Comparison of ENCODE assay signal across 10 cellular contexts in the genomic region with DNA sequence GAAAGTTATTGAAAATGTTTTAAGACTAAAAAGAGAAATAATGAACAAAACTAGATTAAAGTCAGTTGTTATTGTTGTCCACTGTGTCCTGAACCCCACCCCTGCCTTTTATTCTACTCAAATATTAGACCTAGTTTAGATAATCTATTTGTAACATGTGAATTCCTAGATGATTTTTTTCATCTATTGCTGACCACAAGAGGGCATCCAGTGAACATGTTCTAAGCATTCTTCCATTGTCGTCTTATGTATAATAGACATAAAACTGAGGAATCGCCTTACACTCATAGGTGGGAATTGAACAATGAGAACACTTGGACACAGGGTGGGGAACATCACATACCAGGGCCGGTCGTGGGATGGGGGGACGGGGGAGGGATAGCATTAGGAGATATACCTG. TPM values are rescaled to one million over a fixed set of nuclear protein-coding genes. Genes with fewer than 3 reads are reported as not detected.
DNase-seq lines count a peak whose midpoint lies in the region; ATAC-seq, FAIRE-seq and TF ChIP-seq lines count a peak whose summit lies in the region.
"Had no signal": no experiment of that assay in that cellular context is flagged by ENCODE, and none has a peak within 500 bp of the region (broad histone marks: within the 10 kb centered on the region; RNA-seq: fewer than 3 reads in every experiment).

No MANE protein-coding gene starts in this region.

- no peaks in the 10 kb centered on the region for H3K27me3 Mint-ChIP-seq in effector memory CD8-positive, alpha-beta T cell

- no peaks in the 10 kb centered on the region for H3K9me3 Mint-ChIP-seq in effector memory CD8-positive, alpha-beta T cell

- H3K27ac Mint-ChIP-seq in effector memory CD8-positive, alpha-beta T cell = no peak overlapping the region

- dilution Hi-C loops in IMR-90 (cut with HindIII; ENCODE audit: low sequenced_read_pairs, unreplicated experiment) = no loop called here

- no peak overlapping the region for H3K23ac ChIP-seq in IMR-90 (ENCODE audit: low read depth, low read length)

- WGBS in IMR-90 (ENCODE audit: extremely low coverage in 2 of 2, insufficient read length in 1 of 2), 2 experiments = no CpG with 5 or more reads among the region's 5 CpGs
- WGBS in HepG2 (ENCODE audit: low lambda C conversion rate) = 93% methylated on average over 5 of the region's 5 CpGs
- WGBS in upper lobe of left lung, 2 donors = 70 to 80% methylated on average over 5 of the region's 5 CpGs

- H2AFZ ChIP-seq in IMR-90 (replicated peaks; ENCODE audit: low read length, poor library complexity) = no peak overlapping the region
- H2AFZ ChIP-seq in HepG2 (ENCODE audit: low read length) = no peak overlapping the region

- H3K36me3 Mint-ChIP-seq in effector memory CD8-positive, alpha-beta T cell (ENCODE audit: insufficient read depth) = peaks cover 6% of the 10 kb centered on the region

- H3K9me1 ChIP-seq in IMR-90 (ENCODE audit: insufficient read depth, low read length) = no peaks in the 10 kb centered on the region

- no peaks in the 10 kb centered on the region; a peak in 1 of 4 replicates for H3K79me1 ChIP-seq in IMR-90 (ENCODE audit: low read depth in 1 of 2, low read length in 2 of 2)

- peaks cover 0 to 2% of the 10 kb centered on the region in 2 donors for H3K4me1 Mint-ChIP-seq in effector memory CD8-positive, alpha-beta T cell (ENCODE audit: low read depth in 2 of 2)

- BruUV-seq in IMR-90 (replicated peaks; lab: Mats Ljungman, UMichigan) (no TSS peak), HepG2 (replicated peaks; lab: Mats Ljungman, UMichigan) (no TSS peak)

- no peak overlapping the region for H2AK5ac ChIP-seq in IMR-90 (ENCODE audit: low read depth, low read length)

- H3K4me2 ChIP-seq in IMR-90 (ENCODE audit: low read depth, low read length) = no peak overlapping the region
- H3K4me2 ChIP-seq in HepG2 (ENCODE audit: low read depth, low read length) = no peak overlapping the region

- H2BK15ac ChIP-seq in IMR-90 (ENCODE audit: low read depth, low read length) = no peak overlapping the region

- H3K4me3 Mint-ChIP-seq in effector memory CD8-positive, alpha-beta T cell = no peak overlapping the region

- no peak overlapping the region for H3K4ac ChIP-seq in IMR-90 (ENCODE audit: low read depth, low read length)

- in situ Hi-C loops in IMR-90 (cut with MboI; ENCODE audit: low sequenced_read_pairs) (no loop called here), HepG2 (cut with HindIII; ENCODE audit: extremely low pct_ligation_motif_present, low pct_unique_long_range_greater_than_20kb) (no loop called here)

- FAIRE-seq in HepG2 (lab: Jason Lieb, UNC) = peak; percentile 44

- ATAC-seq in IMR-90 (ENCODE audit: low read depth) (peak; percentile 71), HepG2 (no peak), upper lobe of left lung (ENCODE audit: low FRiP score in 2 of 2) (no peak), HG03432 (IDR thresholded peaks at IDR 0.05; ENCODE audit: unreplicated experiment) (no peak)
- ATAC-seq in effector memory CD8-positive, alpha-beta T cell (replicated peaks) = no peak
- ATAC-seq: left lung had no signal

- TF ChIP-seq POLR2A in IMR-90 (IDR thresholded peaks at IDR 0.05; ENCODE audit: low read depth, low read length) = no peak
- TF ChIP-seq POLR2A in HepG2 (IDR thresholded peaks at IDR 0.05; ENCODE audit: insufficient read depth in 1 of 2, low read depth in 2 of 2, low read length in 2 of 2) = no peak
- TF ChIP-seq POLR2A in upper lobe of left lung (IDR thresholded peaks at IDR 0.05) = no peak

- TF ChIP-seq RAD21 in IMR-90 (IDR thresholded peaks at IDR 0.05; ENCODE audit: low read length) (peak; percentile 48), HepG2 (CRISPR knock-in tag; IDR thresholded peaks at IDR 0.05) (no peak)

- no peak overlapping the region for H2BK120ac ChIP-seq in IMR-90 (ENCODE audit: low read depth, low read length)

- no peak overlapping the region for H2AK9ac ChIP-seq in IMR-90 (replicated peaks; ENCODE audit: low read depth, low read length, poor library complexity)

- no peak for TF ChIP-seq EP300 in HepG2 (IDR thresholded peaks at IDR 0.05; ENCODE audit: low read depth in 2 of 2, low read length in 2 of 2)
- TF ChIP-seq EP300 in HepG2 (CRISPR knock-in tag; IDR thresholded peaks at IDR 0.05; ENCODE audit: borderline replicate concordance) = no peak
- TF ChIP-seq EP300 in upper lobe of left lung (IDR thresholded peaks at IDR 0.05) = no peak

- TF ChIP-seq CTCF in IMR-90 (conservative IDR thresholded peaks at IDR 0.05; ENCODE audit: low read depth, low read length) (peak; percentile 50), HepG2 (CRISPR knock-in tag; IDR thresholded peaks at IDR 0.05) (peak; percentile 39; the same call in 1 of the 2 replicates), upper lobe of left lung (IDR thresholded peaks at IDR 0.05) (no peak), GM10266 (IDR thresholded peaks at IDR 0.05; ENCODE audit: control insufficient read depth, insufficient read depth, low read depth, missing control alignments) (no peak)

- H2BK5ac ChIP-seq in IMR-90 (ENCODE audit: low read depth, low read length, poor library complexity, severe bottlenecking) = no peak overlapping the region

- H4K8ac ChIP-seq in IMR-90 (ENCODE audit: low read depth in 2 of 2, low read length in 2 of 2) = no peak overlapping the region

- POLR2A ChIA-PET in IMR-90 (lab: Charles Lee; ENCODE audit: unreplicated experiment) (no interaction called here), HepG2 (lab: Yijun Ruan, JAX) (no interaction called here)

- H3K36me3 ChIP-seq in IMR-90 (ENCODE audit: control insufficient read depth, insufficient read depth, low read length) (peaks cover 4% of the 10 kb centered on the region; the same call in 1 of the 2 replicates), HepG2 (replicated peaks in 1 of 2; ENCODE audit: control insufficient read depth in 1 of 2, insufficient read depth in 2 of 2, low read length in 2 of 2) (peaks cover 1 to 3% of the 10 kb centered on the region in 2 experiments; a peak in 1 of 5 replicates), upper lobe of left lung (peaks cover 0 to 6% (median 0%) of the 10 kb centered on the region in 4 donors)

- H2BK20ac ChIP-seq in IMR-90 (ENCODE audit: low read depth, low read length) = no peak overlapping the region

- H3K27me3 ChIP-seq in IMR-90 (ENCODE audit: control insufficient read depth, insufficient read depth, low read length) (no peaks in the 10 kb centered on the region), HepG2 (ENCODE audit: control insufficient read depth in 1 of 2, insufficient read depth in 2 of 2, low read length in 2 of 2) (no peaks in the 10 kb centered on the region), upper lobe of left lung (no peaks in the 10 kb centered on the region)
- H3K27me3 ChIP-seq: left lung had no signal

- no peak overlapping the region for H4K91ac ChIP-seq in IMR-90 (ENCODE audit: insufficient read depth, low read depth, low read length)

- H3K27ac ChIP-seq in IMR-90 (ENCODE audit: insufficient read depth, low read length) (no peak overlapping the region), HepG2 (ENCODE audit: extremely low read length, insufficient read depth, low read length) (no peak overlapping the region), upper lobe of left lung (no peak overlapping the region)
- H3K27ac ChIP-seq: left lung had no signal

- no peak overlapping the region for H4K5ac ChIP-seq in IMR-90 (ENCODE audit: low read depth, low read length)

- intact Hi-C loops in IMR-90 (cut with micrococcal nuclease) = loop anchor here (2.0 kb wide), 1 partner anchor 359 kb away; no protein-coding TSS in a partner anchor
- intact Hi-C loops in HepG2 (cut with micrococcal nuclease; ENCODE audit: unreplicated experiment) = loop anchor here (10.0 kb wide), 1 partner anchor 341 kb away; no protein-coding TSS in a partner anchor

- H3K4me3 ChIP-seq in IMR-90 (ENCODE audit: insufficient read depth, low read depth, low read length) = no peak overlapping the region
- H3K4me3 ChIP-seq in HepG2 (replicated peaks in 1 of 3; ENCODE audit: insufficient read depth in 1 of 3, low read depth in 2 of 3, low read length in 3 of 3) = no peak overlapping the region
- no peak overlapping the region for H3K4me3 ChIP-seq in upper lobe of left lung
- H3K4me3 ChIP-seq: left lung had no signal

- H3K9me3 ChIP-seq in IMR-90 (ENCODE audit: control insufficient read depth, insufficient read depth, low read length) = no peaks in the 10 kb centered on the region
- no peaks in the 10 kb centered on the region for H3K9me3 ChIP-seq in HepG2 (ENCODE audit: low read length)
- H3K9me3 ChIP-seq in upper lobe of left lung = no peaks in the 10 kb centered on the region
- H3K9me3 ChIP-seq: left lung had no signal

- H3K79me2 ChIP-seq in HepG2 (ENCODE audit: insufficient read depth, low read length) = no peaks in the 10 kb centered on the region

- H4K20me1 ChIP-seq in IMR-90 (ENCODE audit: insufficient read depth, low read length) (no peaks in the 10 kb centered on the region), HepG2 (ENCODE audit: insufficient read depth, low read length) (no peaks in the 10 kb centered on the region)

- no peak overlapping the region for H3K14ac ChIP-seq in IMR-90 (replicated peaks; ENCODE audit: low read depth, low read length)

- H3K18ac ChIP-seq in IMR-90 (ENCODE audit: low read depth, low read length) = no peak overlapping the region

- no peaks in the 10 kb centered on the region for H3K4me1 ChIP-seq in IMR-90 (ENCODE audit: control insufficient read depth, insufficient read depth, low read length)
- no peaks in the 10 kb centered on the region for H3K4me1 ChIP-seq in HepG2 (ENCODE audit: insufficient read depth, low read length)
- H3K4me1 ChIP-seq in upper lobe of left lung = no peaks in the 10 kb centered on the region
- H3K4me1 ChIP-seq: left lung had no signal

- H3K9ac ChIP-seq in IMR-90 (ENCODE audit: low read depth, low read length) (no peak overlapping the region), HepG2 (ENCODE audit: insufficient read depth, low read depth, low read length) (no peak overlapping the region)

- CTCF ChIA-PET in IMR-90 (lab: Yijun Ruan, JAX) = interaction anchor here (0.6 kb wide), 1 partner anchor 8 kb away, joined by 5 read pairs; no protein-coding TSS in a partner anchor
- CTCF ChIA-PET in HepG2 (lab: Yijun Ruan, JAX; ENCODE audit: low intra/inter-chr PET ratio, low total read pairs) = no interaction called here

- H3K56ac ChIP-seq in IMR-90 (ENCODE audit: extremely low read depth, insufficient read depth, low read length) = no peak overlapping the region

- DNase-seq in COLO829 (ENCODE audit: low spot score) (peak; percentile 23), IMR-90 (peak; percentile 47), amniotic epithelial cell (ENCODE audit: low read depth) (peak; percentile 29), HepG2 (ENCODE audit: low spot score) (peak; percentile 3), upper lobe of left lung (no peak), GM10266 (ENCODE audit: extremely low spot score) (no peak)
- DNase-seq in effector memory CD8-positive, alpha-beta T cell = no peak
- DNase-seq: activated naive CD4-positive, alpha-beta T cell treated with anti-CD3 and anti-CD28 coated beads, Interleukin-2, amount 50 U/mL, for 16 hours; left lung had no signal

RNA-seq across cellular contexts. Expression of a gene that starts 36.4 kb away (rescaled TPM):
- total RNA-seq in IMR-90 (2012; rRNA removed) = 7.0 and 15.6 TPM in 2 replicates
- 26.9 and 30.3 TPM in 2 replicates for polyA plus RNA-seq in IMR-90 (2012; rRNA removed)
- 6.1 and 8.6 TPM in 2 replicates for polyA plus RNA-seq in IMR-90 (2012; cell fraction: cytosol; rRNA removed)
- polyA plus RNA-seq in IMR-90 (2012; cell fraction: nucleus; rRNA removed; ENCODE audit: low replicate concordance) = 2.9 and 7.4 TPM in 2 replicates
- total RNA-seq in HepG2 (2016; rRNA removed; fragmentation: Illumina TruSeq; extraction: Trizol) = 4.6 and 13.3 TPM in 2 replicates
- 13.4 and 14.5 TPM in 2 replicates for total RNA-seq in HepG2 (2016; cell fraction: cytosol; rRNA removed; fragmentation: Illumina TruSeq; extraction: Trizol; ENCODE audit: low read depth)
- total RNA-seq in HepG2 (2016; cell fraction: insoluble cytoplasmic fraction; rRNA removed; fragmentation: Illumina TruSeq; extraction: Trizol) = 5.2 and 15.1 TPM in 2 replicates
- total RNA-seq in HepG2 (2016; cell fraction: membrane; rRNA removed; fragmentation: Illumina TruSeq; extraction: Trizol) = 6.1 TPM in 2 replicates
- 7.8 TPM in 2 replicates for total RNA-seq in HepG2 (2016; cell fraction: nucleus; rRNA removed; fragmentation: Illumina TruSeq; extraction: Trizol)
- polyA plus RNA-seq in HepG2 (2011; rRNA removed) = 21.3 and 25.2 TPM in 2 replicates
- 10.8 and 17.9 TPM in 2 replicates for polyA plus RNA-seq in HepG2 (2011; cell fraction: cytosol; rRNA removed)
- polyA plus RNA-seq in HepG2 (2011; cell fraction: nucleus; rRNA removed) = 5.2 and 8.4 TPM in 2 replicates
- 67.8 and 88.5 TPM in 2 replicates for polyA plus RNA-seq in HepG2 (2012)
- polyA plus RNA-seq in HepG2 (2016; cell fraction: cytosol; fragmentation: Illumina TruSeq; extraction: Trizol; ENCODE audit: low read depth) = 5.5 and 6.8 TPM in 2 replicates
- 52.6 and 54.1 TPM in 2 replicates for polyA plus RNA-seq in HepG2 (2016; cell fraction: insoluble cytoplasmic fraction; fragmentation: Illumina TruSeq; extraction: Trizol; ENCODE audit: low read depth)
- 14.1 and 14.5 TPM in 2 replicates for polyA plus RNA-seq in HepG2 (2016; cell fraction: membrane; fragmentation: Illumina TruSeq; extraction: Trizol; ENCODE audit: low read depth)
- polyA plus RNA-seq in HepG2 (2016; cell fraction: nucleus; fragmentation: Illumina TruSeq; extraction: Trizol; ENCODE audit: insufficient read depth, low read depth) = 23.0 and 24.4 TPM in 2 replicates
- 4.3 and 14.3 TPM in 2 replicates for polyA minus RNA-seq in HepG2 (2011; rRNA and poly(A)+ RNA removed; ENCODE audit: low replicate concordance)
- 13.1 and 21.0 TPM in 2 replicates for polyA minus RNA-seq in HepG2 (2011; cell fraction: cytosol; rRNA and poly(A)+ RNA removed)
- polyA minus RNA-seq in HepG2 (2011; cell fraction: nucleus; rRNA and poly(A)+ RNA removed) = 13.9 and 15.9 TPM in 2 replicates
- 10 to 100 TPM in 4 of 6 donors, 1 to 10 TPM in 2; 4.4 to 17.2 (median 14.5) TPM for total RNA-seq in upper lobe of left lung

RNA-seq across cellular contexts. Expression of a gene that starts 50.5 kb away (rescaled TPM):
- 22.0 and 34.4 TPM in 2 replicates for total RNA-seq in IMR-90 (2012; rRNA removed)
- 5.3 and 8.1 TPM in 2 replicates for polyA plus RNA-seq in IMR-90 (2012; rRNA removed)
- polyA plus RNA-seq in IMR-90 (2012; cell fraction: cytosol; rRNA removed) = 0.66 and 0.77 TPM in 2 replicates
- 0.37 and 5.9 TPM in 2 replicates for polyA plus RNA-seq in IMR-90 (2012; cell fraction: nucleus; rRNA removed; ENCODE audit: low replicate concordance)
- total RNA-seq in HepG2 (2016; rRNA removed; fragmentation: Illumina TruSeq; extraction: Trizol) = 17.0 and 34.4 TPM in 2 replicates
- total RNA-seq in HepG2 (2016; cell fraction: cytosol; rRNA removed; fragmentation: Illumina TruSeq; extraction: Trizol; ENCODE audit: low read depth) = 2.1 and 2.5 TPM in 2 replicates
- total RNA-seq in HepG2 (2016; cell fraction: insoluble cytoplasmic fraction; rRNA removed; fragmentation: Illumina TruSeq; extraction: Trizol) = 15.2 and 34.4 TPM in 2 replicates
- 6.4 and 6.8 TPM in 2 replicates for total RNA-seq in HepG2 (2016; cell fraction: membrane; rRNA removed; fragmentation: Illumina TruSeq; extraction: Trizol)
- total RNA-seq in HepG2 (2016; cell fraction: nucleus; rRNA removed; fragmentation: Illumina TruSeq; extraction: Trizol) = 15.3 and 17.2 TPM in 2 replicates
- 4.2 and 4.8 TPM in 2 replicates for polyA plus RNA-seq in HepG2 (2011; rRNA removed)
- 1.7 and 2.8 TPM in 2 replicates for polyA plus RNA-seq in HepG2 (2011; cell fraction: cytosol; rRNA removed)
- 2.9 and 3.8 TPM in 2 replicates for polyA plus RNA-seq in HepG2 (2011; cell fraction: nucleus; rRNA removed)
- polyA plus RNA-seq in HepG2 (2012) = 6.1 and 8.0 TPM in 2 replicates
- polyA plus RNA-seq in HepG2 (2016; cell fraction: cytosol; fragmentation: Illumina TruSeq; extraction: Trizol; ENCODE audit: low read depth) = 0.36 and 0.43 TPM in 2 replicates
- polyA plus RNA-seq in HepG2 (2016; cell fraction: insoluble cytoplasmic fraction; fragmentation: Illumina TruSeq; extraction: Trizol; ENCODE audit: low read depth) = 19.2 and 22.1 TPM in 2 replicates
- polyA plus RNA-seq in HepG2 (2016; cell fraction: membrane; fragmentation: Illumina TruSeq; extraction: Trizol; ENCODE audit: low read depth) = 1.3 and 1.8 TPM in 2 replicates
- polyA plus RNA-seq in HepG2 (2016; cell fraction: nucleus; fragmentation: Illumina TruSeq; extraction: Trizol; ENCODE audit: insufficient read depth, low read depth) = 14.2 and 14.4 TPM in 2 replicates
- polyA minus RNA-seq in HepG2 (2011; rRNA and poly(A)+ RNA removed; ENCODE audit: low replicate concordance) = 2.8 and 9.9 TPM in 2 replicates
- polyA minus RNA-seq in HepG2 (2011; cell fraction: cytosol; rRNA and poly(A)+ RNA removed) = 7.2 and 7.6 TPM in 2 replicates
- 9.7 and 11.7 TPM in 2 replicates for polyA minus RNA-seq in HepG2 (2011; cell fraction: nucleus; rRNA and poly(A)+ RNA removed)
- total RNA-seq in upper lobe of left lung = 10 to 100 TPM in 3 of 6 donors, 1 to 10 TPM in 3; 4.2 to 16.8 (median 9.7) TPM

Comparison
In these comparisons a context has a peak if more than half of its experiments do, and no peak if none do; other contexts are left out.
1. DNase-seq: peak in COLO829 (single experiment), IMR-90 (single experiment), amniotic epithelial cell (single experiment) and HepG2 (single experiment); none in upper lobe of left lung (0 of 2), effector memory CD8-positive, alpha-beta T cell (0 of 3) and GM10266 (single experiment).
2. CTCF ChIP-seq: peak in IMR-90 (single experiment) and HepG2 (single experiment); none in upper lobe of left lung (0 of 6) and GM10266 (single experiment).